In the genomic region with DNA sequence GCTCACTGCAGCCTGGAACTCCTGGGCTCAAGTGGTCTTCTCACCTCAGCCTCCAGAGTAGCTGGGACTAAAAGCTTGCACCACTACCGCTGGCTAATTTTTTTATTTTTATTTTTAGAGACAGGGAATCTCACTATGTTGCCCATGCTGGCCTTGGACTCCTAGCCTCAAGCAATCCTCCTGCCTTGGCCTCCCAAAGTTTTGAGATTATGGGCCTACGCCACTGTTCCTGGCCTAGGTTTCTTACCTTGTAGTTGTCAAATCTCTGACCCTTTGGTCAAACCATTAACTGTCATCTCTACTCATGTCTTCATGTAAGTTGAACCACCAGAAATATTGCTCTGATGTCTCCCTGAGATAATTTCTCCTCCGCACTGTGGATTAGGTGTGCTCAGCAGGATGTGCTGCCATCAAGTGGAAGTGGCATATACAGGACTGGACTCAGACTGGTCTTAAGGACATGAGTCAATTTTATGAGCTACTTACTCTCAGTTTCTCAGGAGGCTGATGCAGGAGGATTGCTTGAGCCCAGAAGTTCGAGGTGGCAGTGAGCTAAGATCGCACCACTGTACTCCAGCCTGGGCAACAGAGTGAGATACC, we compare ENCODE assay signal across 1 cellular context.
TF ChIP-seq lines count a peak whose summit lies in the region.

No MANE protein-coding gene starts in this region.

TF ChIP-seq in GM12878, 131 proteins besides CTCF, POLR2A, EP300 and RAD21:
- TF ChIP-seq IKZF1 (conservative IDR thresholded peaks at IDR 0.05), result no peak
- no peak for TF ChIP-seq POU2F2 (IDR thresholded peaks at IDR 0.05; ENCODE audit: borderline replicate concordance, low read depth, low read length)
- TF ChIP-seq ELK1 (IDR thresholded peaks at IDR 0.05; ENCODE audit: low read depth, low read length), result no peak
- TF ChIP-seq KAT2A (conservative IDR thresholded peaks at IDR 0.05; ENCODE audit: control insufficient read depth, low read depth, low read length), result no peak
- no peak for TF ChIP-seq FOXM1 (IDR thresholded peaks at IDR 0.05; ENCODE audit: low read depth, low read length)
- no peak for TF ChIP-seq HCFC1 (IDR thresholded peaks at IDR 0.05; ENCODE audit: low read length)
